Comparison of ENCODE assay signal across 19 cellular contexts in the genomic region with DNA sequence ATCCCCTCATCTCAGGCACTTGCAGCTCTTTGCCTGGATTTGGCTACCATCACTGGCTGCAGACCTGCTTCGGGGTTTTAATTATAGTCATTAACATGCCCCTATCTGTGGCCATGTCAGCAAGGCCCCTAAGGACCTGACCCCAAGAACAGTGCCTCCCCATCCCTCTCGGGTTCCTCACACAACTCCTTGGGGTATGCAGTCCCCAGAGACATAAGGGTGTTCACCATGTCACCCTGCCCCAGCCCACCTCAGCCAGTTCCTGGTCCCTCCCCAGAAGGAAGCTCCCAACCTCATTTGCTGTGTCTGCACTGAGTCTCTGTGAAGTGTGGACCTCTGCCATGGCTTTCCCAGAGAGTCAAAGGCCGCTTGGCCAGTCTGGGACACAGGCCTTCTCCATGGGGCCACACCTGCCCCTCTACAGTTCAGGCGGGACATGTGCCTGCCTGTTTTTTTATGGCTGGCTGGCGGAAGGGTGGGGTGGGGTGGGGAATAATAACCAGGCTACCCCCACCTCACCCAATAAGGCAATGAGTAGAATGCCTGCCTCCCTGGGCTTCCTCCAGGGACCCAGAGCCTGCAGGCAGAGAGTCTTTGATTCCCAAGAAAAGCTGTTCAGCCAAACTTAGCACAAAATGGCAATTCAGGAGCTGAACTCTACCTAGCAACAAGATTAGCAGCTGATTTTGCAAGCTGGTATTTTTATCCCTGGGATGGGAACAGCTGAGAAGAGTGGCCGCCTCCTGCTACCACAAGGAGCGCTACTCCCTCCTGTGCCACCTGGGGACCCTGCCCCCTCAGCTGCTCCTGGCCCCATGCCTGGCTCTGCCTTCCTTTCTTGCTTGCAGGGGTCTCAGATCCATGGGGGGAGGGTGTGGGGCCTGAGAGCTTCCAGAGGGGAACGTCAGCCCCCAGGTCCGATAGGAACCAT. TPM values are rescaled to one million over a fixed set of nuclear protein-coding genes. Genes with fewer than 3 reads are reported as not detected.
DNase-seq lines count a peak whose midpoint lies in the region; ATAC-seq and TF ChIP-seq lines count a peak whose summit lies in the region.
"Had no signal": no experiment of that assay in that cellular context is flagged by ENCODE, and none has a peak within 500 bp of the region (broad histone marks: within the 10 kb centered on the region; RNA-seq: fewer than 3 reads in every experiment).

No MANE protein-coding gene starts in this region.

- no peak for TF ChIP-seq POLR2A in NB4 (IDR thresholded peaks at IDR 0.05; ENCODE audit: extremely low read depth, insufficient read length)

- no peak overlapping the region for H3K4me3 ChIP-seq in NB4 (ENCODE audit: low read depth, low read length)
- no peak overlapping the region for H3K4me3 ChIP-seq in colonic mucosa
- H3K4me3 ChIP-seq in foreskin fibroblast (ENCODE audit: low read depth in 1 of 2, low read length in 2 of 2) = no peak overlapping the region
- H3K4me3 ChIP-seq: MG63 had no signal

- no peak for ATAC-seq in HG02642 (IDR thresholded peaks at IDR 0.05; ENCODE audit: poor library complexity, unreplicated experiment)
- ATAC-seq: effector memory CD8-positive, alpha-beta T cell; sciatic nerve had no signal

- intact Hi-C loops in colonic mucosa (cut with DNase I) = no loop called here

- no peaks in the 10 kb centered on the region for H3K4me1 ChIP-seq in colonic mucosa

- H3K27me3 ChIP-seq in colonic mucosa = no peaks in the 10 kb centered on the region
- H3K27me3 ChIP-seq: MG63 had no signal

- peak; percentile 2 for TF ChIP-seq CTCF in NB4 (IDR thresholded peaks at IDR 0.05; ENCODE audit: low read depth, low read length)
- no peak for TF ChIP-seq CTCF in colonic mucosa (IDR thresholded peaks at IDR 0.05)
- no peak for TF ChIP-seq CTCF in foreskin fibroblast (IDR thresholded peaks at IDR 0.05; ENCODE audit: low read depth, low read length)

- no peak overlapping the region for H3K9ac ChIP-seq in colonic mucosa (ENCODE audit: low read depth in 2 of 2, low read length in 2 of 2)

- H3K9me3 ChIP-seq in colonic mucosa = no peaks in the 10 kb centered on the region

- no peak overlapping the region for H3K27ac ChIP-seq in colonic mucosa

- H3K36me3 ChIP-seq in colonic mucosa = no peaks in the 10 kb centered on the region
- H3K36me3 ChIP-seq: MG63 had no signal

- peak; percentile 61 for DNase-seq in D341Med (ENCODE audit: low spot score)
- DNase-seq in NB4 (ENCODE audit: low read depth) = no peak
- DNase-seq in globus pallidus (ENCODE audit: low spot score) = peak; percentile 20
- peak; percentile 73 for DNase-seq in myocyte (ENCODE audit: low read depth)
- DNase-seq in colonic mucosa = no peak
- DNase-seq in foreskin fibroblast = no peak
- no peak for DNase-seq in activated CD4-positive, alpha-beta T cell treated with anti-CD3 and anti-CD28 coated beads for 48 hours
- DNase-seq: activated CD4-positive, alpha-beta T cell treated with anti-CD3 and anti-CD28 coated beads, Interleukin-2, amount 50 U/mL, for 4 hours; activated naive CD8-positive, alpha-beta T cell treated with anti-CD3 and anti-CD28 coated beads, Interleukin-2, amount 10 ng/mL, durations not matched to agents 7 days and 5 days; activated T-cell treated with anti-CD3 and anti-CD28 coated beads, Interleukin-2, amount 50 U/mL, for 24 hours; effector memory CD8-positive, alpha-beta T cell; GF-D8; MG63; NCI-H1694 treated with DMSO at 0.1 percent for 48 hours; stimulated activated CD4-positive, alpha-beta T cell treated with anti-CD3 and anti-CD28 coated beads, Interleukin-2, amount 100 ng/mL, for 24 hours had no signal

RNA-seq across cellular contexts. Expression of gene CAMK2B, which starts 23.7 kb away (rescaled TPM):
- total RNA-seq in myocyte = 31.8 and 34.0 TPM in 2 replicates
- polyA plus RNA-seq in myocyte (2012) = 5.9 TPM
- total RNA-seq in colonic mucosa = under 1 TPM; 0.42 to 0.80 TPM
- total RNA-seq: bronchial epithelial cell, fibroblast of villous mesenchyme had no signal

Comparison
In these comparisons a context has a peak if more than half of its experiments do, and no peak if none do; other contexts are left out.
1. DNase-seq: peak in D341Med (single experiment), globus pallidus (single experiment) and myocyte (single experiment); none in NB4 (single experiment), colonic mucosa (single experiment), foreskin fibroblast (0 of 2) and activated CD4-positive, alpha-beta T cell treated with anti-CD3 and anti-CD28 coated beads for 48 hours (single experiment).
2. RNA of gene CAMK2B, which starts 23.7 kb away (total RNA-seq): 31.8 to 34.0 TPM in myocyte; 0.42 to 0.80 TPM in colonic mucosa; every median in the first group is over 10 times any median in the second.